ENCODE assay signal across 8 cellular contexts in the genomic region with DNA sequence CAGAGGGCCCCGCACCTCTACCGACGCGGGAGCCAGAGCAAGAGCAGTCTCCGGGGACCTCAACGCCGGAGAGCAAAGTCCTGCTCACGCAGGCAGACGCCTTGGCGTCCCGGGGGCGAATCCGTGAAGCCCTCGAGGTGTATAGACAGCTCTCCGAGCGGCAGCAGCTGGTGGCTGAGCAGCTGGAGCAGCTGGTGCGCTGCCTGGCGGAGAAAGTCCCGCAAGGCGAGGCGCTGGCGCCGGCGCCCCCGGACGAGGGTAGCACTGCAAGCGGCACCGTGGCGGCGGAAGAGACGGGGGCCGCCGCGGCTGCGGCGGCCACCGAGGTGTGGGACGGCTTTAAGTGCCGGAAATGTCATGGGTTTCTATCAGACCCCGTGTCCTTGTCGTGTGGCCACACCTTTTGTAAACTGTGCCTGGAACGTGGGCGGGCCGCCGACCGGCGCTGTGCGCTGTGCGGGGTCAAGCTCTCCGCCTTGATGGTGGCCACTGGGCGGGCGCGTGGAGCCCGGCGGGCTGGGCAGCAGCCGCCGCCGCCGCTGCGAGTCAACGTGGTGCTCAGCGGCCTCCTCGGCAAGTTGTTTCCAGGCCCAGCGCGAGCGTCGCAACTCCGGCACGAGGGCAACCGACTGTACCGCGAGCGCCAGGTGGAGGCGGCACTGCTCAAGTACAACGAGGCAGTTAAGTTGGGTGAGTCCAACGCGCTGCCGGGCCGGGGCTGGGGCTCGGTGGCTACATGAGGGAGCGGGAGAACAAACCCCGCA. TPM values are rescaled to one million over a fixed set of nuclear protein-coding genes. Genes with fewer than 3 reads are reported as not detected.
A peak's percentile ranks its signal among the peaks of the same experiment; 100 is the strongest.
DNase-seq lines count a peak whose midpoint lies in the region; ATAC-seq and TF ChIP-seq lines count a peak whose summit lies in the region.

No MANE protein-coding gene starts in this region.

- TF ChIP-seq CTCF in GM20000 (IDR thresholded peaks at IDR 0.05; ENCODE audit: extremely low read depth, missing control alignments) (no peak), fibroblast of pulmonary artery (IDR thresholded peaks at IDR 0.05; ENCODE audit: low read length, missing control alignments) (no peak), osteoblast (IDR thresholded peaks at IDR 0.05; ENCODE audit: extremely low read depth, low read depth, low read length) (no peak)

- 0 to 29% methylated on average over 76 to 82 of the region's 82 CpGs for WGBS in aorta, 2 donors

- no peaks in the 10 kb centered on the region for H4K20me1 ChIP-seq in osteoblast (ENCODE audit: insufficient read depth, low read length)

- intact Hi-C loops in aorta (cut with DNase I) = loop anchor here (10.0 kb wide), 2 partner anchors 120 to 130 kb away; no protein-coding TSS in a partner anchor

- ATAC-seq in activated T-cell treated with anti-CD3 and anti-CD28 coated beads, Interleukin-2, amount 50 U/mL, for 72 hours (replicated peaks in 1 of 2) = peak; percentile 61 to 69
- ATAC-seq in aorta (ENCODE audit: low FRiP score) (peak; percentile 53), HG03045 (IDR thresholded peaks at IDR 0.05; ENCODE audit: unreplicated experiment) (no peak)

- peak overlapping the region; percentile 80 to 91 for H3K4me3 Mint-ChIP-seq in activated T-cell treated with anti-CD3 and anti-CD28 coated beads, Interleukin-2, amount 50 U/mL, for 72 hours

- no peaks in the 10 kb centered on the region for H3K9me3 Mint-ChIP-seq in activated T-cell treated with anti-CD3 and anti-CD28 coated beads, Interleukin-2, amount 50 U/mL, for 72 hours

- peaks cover 2 to 5% of the 10 kb centered on the region in 2 donors for H3K36me3 Mint-ChIP-seq in activated T-cell treated with anti-CD3 and anti-CD28 coated beads, Interleukin-2, amount 50 U/mL, for 72 hours (ENCODE audit: insufficient read depth in 2 of 2)

- H3K4me3 ChIP-seq in fibroblast of pulmonary artery (replicated peaks; ENCODE audit: low read depth, low read length) (peak overlapping the region; percentile 40), osteoblast (ENCODE audit: insufficient read depth, low read length) (peak overlapping the region; percentile 16), aorta (ENCODE audit: low read length in 2 of 2) (peak overlapping the region; percentile 1 to 37)

- H3K27me3 Mint-ChIP-seq in activated T-cell treated with anti-CD3 and anti-CD28 coated beads, Interleukin-2, amount 50 U/mL, for 72 hours (ENCODE audit: low read depth) = peaks cover 60% of the 10 kb centered on the region

- H3K36me3 ChIP-seq in osteoblast (ENCODE audit: insufficient read depth, low read length) = no peaks in the 10 kb centered on the region
- no peaks in the 10 kb centered on the region for H3K36me3 ChIP-seq in aorta (ENCODE audit: control insufficient read depth in 1 of 2, insufficient read depth in 2 of 2, low read length in 1 of 2)

- H3K4me2 ChIP-seq in osteoblast (ENCODE audit: insufficient read depth, low read length) = peak overlapping the region; percentile 28

- H3K27ac ChIP-seq in osteoblast (ENCODE audit: low read depth, low read length) = no peak overlapping the region
- H3K27ac ChIP-seq in aorta (ENCODE audit: low read depth in 1 of 2, low read length in 2 of 2) = peak overlapping the region in 1 of 2 donors; percentile 2

- peak overlapping the region; percentile 29 for H2AFZ ChIP-seq in osteoblast (ENCODE audit: low read length)

- H3K4me1 ChIP-seq in osteoblast (ENCODE audit: insufficient read depth, low read length) (no peaks in the 10 kb centered on the region), aorta (ENCODE audit: control insufficient read depth in 1 of 2, insufficient read depth in 2 of 2, low read length in 2 of 2) (no peaks in the 10 kb centered on the region)

- H3K9me3 ChIP-seq in osteoblast (ENCODE audit: low read depth, low read length) = no peaks in the 10 kb centered on the region
- H3K9me3 ChIP-seq in aorta (ENCODE audit: control insufficient read depth, low read length) = no peaks in the 10 kb centered on the region

- H3K27ac Mint-ChIP-seq in activated T-cell treated with anti-CD3 and anti-CD28 coated beads, Interleukin-2, amount 50 U/mL, for 72 hours = peak overlapping the region; percentile 86

- DNase-seq in AG20443 (ENCODE audit: low spot score) (peak; percentile 17), GM20000 (ENCODE audit: low spot score) (peak; percentile 50), NCI-H748 (lab: John Stamatoyannopoulos, UW; ENCODE audit: unreplicated experiment) (peak; percentile 86), fibroblast of pulmonary artery (ENCODE audit: low read depth) (peak; percentile 13), osteoblast (ENCODE audit: insufficient read length, low spot score, missing footprints) (no peak), aorta (peak; percentile 61 to 82)
- DNase-seq in activated T-cell treated with anti-CD3 and anti-CD28 coated beads, Interleukin-2, amount 50 U/mL, for 72 hours = peak; percentile 50 to 52

- H3K27me3 ChIP-seq in osteoblast (ENCODE audit: insufficient read depth, low read length) = peaks cover 43% of the 10 kb centered on the region
- H3K27me3 ChIP-seq in aorta (ENCODE audit: control insufficient read depth in 1 of 2, insufficient read depth in 2 of 2, low read length in 1 of 2) = no peaks in the 10 kb centered on the region

- peaks cover 15% of the 10 kb centered on the region for H3K4me1 Mint-ChIP-seq in activated T-cell treated with anti-CD3 and anti-CD28 coated beads, Interleukin-2, amount 50 U/mL, for 72 hours (ENCODE audit: low read depth)

- H3K79me2 ChIP-seq in osteoblast (ENCODE audit: insufficient read depth, low read length) = no peaks in the 10 kb centered on the region

RNA-seq across cellular contexts. Expression of a gene that starts 0.7 kb away (rescaled TPM):
- total RNA-seq in activated T-cell treated with anti-CD3 and anti-CD28 coated beads, Interleukin-2, amount 50 U/mL, for 72 hours = 1 to 10 TPM; 1.6 to 3.3 TPM
- total RNA-seq in osteoblast (0.36 and 0.59 TPM in 2 replicates), aorta (1 to 10 TPM; 4.7 to 8.4 TPM)
- 1 to 10 TPM; 2.8 to 3.7 TPM for polyA plus RNA-seq in aorta
